1 cellular context compared by ENCODE assay signal in genomic region chr12:69720748-69721147, GRCh38.
TF ChIP-seq lines count a peak whose summit lies in the region.

No MANE protein-coding gene starts in this region.

TF ChIP-seq in HepG2, 621 proteins besides CTCF, POLR2A, EP300 and RAD21:
- no peak for TF ChIP-seq PHF21A (CRISPR knock-in tag; IDR thresholded peaks at IDR 0.05)
- TF ChIP-seq, protein P1, sequence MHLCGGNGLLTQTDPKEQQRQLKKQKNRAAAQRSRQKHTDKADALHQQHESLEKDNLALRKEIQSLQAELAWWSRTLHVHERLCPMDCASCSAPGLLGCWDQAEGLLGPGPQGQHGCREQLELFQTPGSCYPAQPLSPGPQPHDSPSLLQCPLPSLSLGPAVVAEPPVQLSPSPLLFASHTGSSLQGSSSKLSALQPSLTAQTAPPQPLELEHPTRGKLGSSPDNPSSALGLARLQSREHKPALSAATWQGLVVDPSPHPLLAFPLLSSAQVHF (CRISPR knock-in tag; IDR thresholded peaks at IDR 0.05): no peak
- TF ChIP-seq ASH2L (IDR thresholded peaks at IDR 0.05; ENCODE audit: insufficient read length, low read depth, low read length): no peak
- TF ChIP-seq, protein P2, sequence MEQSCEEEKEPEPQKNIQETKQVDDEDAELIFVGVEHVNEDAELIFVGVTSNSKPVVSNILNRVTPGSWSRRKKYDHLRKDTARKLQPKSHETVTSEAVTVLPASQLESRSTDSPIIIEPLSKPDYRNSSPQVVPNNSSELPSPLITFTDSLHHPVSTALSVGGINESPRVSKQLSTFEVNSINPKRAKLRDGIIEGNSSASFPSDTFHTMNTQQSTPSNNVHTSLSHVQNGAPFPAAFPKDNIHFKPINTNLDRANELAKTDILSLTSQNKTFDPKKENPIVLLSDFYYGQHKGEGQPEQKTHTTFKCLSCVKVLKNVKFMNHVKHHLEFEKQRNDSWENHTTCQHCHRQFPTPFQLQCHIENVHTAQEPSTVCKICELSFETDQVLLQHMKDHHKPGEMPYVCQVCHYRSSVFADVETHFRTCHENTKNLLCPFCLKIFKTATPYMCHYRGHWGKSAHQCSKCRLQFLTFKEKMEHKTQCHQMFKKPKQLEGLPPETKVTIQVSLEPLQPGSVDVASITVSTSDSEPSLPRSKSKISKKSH (CRISPR knock-in tag; IDR thresholded peaks at IDR 0.05; ENCODE audit: borderline replicate concordance): no peak
- TF ChIP-seq ZC3H4 (CRISPR knock-in tag; IDR thresholded peaks at IDR 0.05; ENCODE audit: borderline replicate concordance): no peak
